ENCODE assay signal across 10 cellular contexts in genomic region chr10:113060221-113061053, GRCh38.
DNase-seq lines count a peak whose midpoint lies in the region; ATAC-seq, FAIRE-seq and TF ChIP-seq lines count a peak whose summit lies in the region.
"Had no signal": no experiment of that assay in that cellular context is flagged by ENCODE, and none has a peak within 500 bp of the region (broad histone marks: within the 10 kb centered on the region; RNA-seq: fewer than 3 reads in every experiment).

No MANE protein-coding gene starts in this region.

- no TSS peak for BruUV-seq in PC-3 (replicated peaks; lab: Mats Ljungman, UMichigan)

- no peaks in the 10 kb centered on the region for H3F3A ChIP-seq in PC-3 (ENCODE audit: low read length, unreplicated experiment)

- H3K36me3 ChIP-seq in HUES6 (ENCODE audit: control insufficient read depth, insufficient read depth, low read length) (0 out of 2 replicates have a peak, but pooled peaks cover 3% of the 10 kb centered on the region), adipocyte (ENCODE audit: control insufficient read depth, insufficient read depth, low read length, severe bottlenecking) (no peaks in the 10 kb centered on the region), small intestine (ENCODE audit: control insufficient read depth in 2 of 2, insufficient read depth in 2 of 2, low read length in 2 of 2) (no peaks in the 10 kb centered on the region), PC-3 (ENCODE audit: low read depth, low read length) (peaks cover 4% of the 10 kb centered on the region; the same call in 1 of the 2 replicates)

- H3K27me3 ChIP-seq in HUES6 (ENCODE audit: control insufficient read depth, insufficient read depth, low read length) (no peaks in the 10 kb centered on the region), adipocyte (replicated peaks; ENCODE audit: control insufficient read depth, insufficient read depth, low read length) (no peaks in the 10 kb centered on the region), small intestine (ENCODE audit: control insufficient read depth in 2 of 2, insufficient read depth in 2 of 2, low read length in 2 of 2) (no peaks in the 10 kb centered on the region), PC-3 (ENCODE audit: low read length) (no peaks in the 10 kb centered on the region)

- no peak for FAIRE-seq in small intestine (lab: Jason Lieb, UNC)
- no peak for FAIRE-seq in GM12891 (lab: Jason Lieb, UNC)
- FAIRE-seq in HTR-8/SVneo (lab: Jason Lieb, UNC), result no peak

- H3K9ac ChIP-seq in HUES6 (ENCODE audit: low read length) (peak overlapping the region; percentile 43), adipocyte (ENCODE audit: low read length) (peak overlapping the region; percentile 91), PC-3 (ENCODE audit: low read length) (no peak overlapping the region)

- no peak for ATAC-seq in PC-3

- peak; percentile 24 for DNase-seq in adipocyte (ENCODE audit: low read depth)
- peak; percentile 70 for DNase-seq in inferior parietal cortex (ENCODE audit: extremely low spot score)
- DNase-seq in small intestine, result peak; percentile 72
- no peak for DNase-seq in GM12891 (ENCODE audit: insufficient read length, low spot score)
- DNase-seq in NCI-H774 (lab: John Stamatoyannopoulos, UW), result no peak
- DNase-seq in HTR-8/SVneo (ENCODE audit: insufficient read length, low spot score), result no peak
- DNase-seq in PC-3, result no peak
- DNase-seq: H7, NCI-H1930 had no signal

- 13 to 32% (median 21%) methylated on average over 15 of the region's 15 CpGs for WGBS in small intestine, 3 donors

- no peaks in the 10 kb centered on the region for H3K9me2 ChIP-seq in PC-3 (replicated peaks; ENCODE audit: low read length)

- H3K27ac ChIP-seq in HUES6 (ENCODE audit: low read depth, low read length) (peak overlapping the region; percentile 37; the same call in 1 of the 2 replicates), small intestine (ENCODE audit: low read depth in 1 of 2, low read length in 1 of 2) (peak overlapping the region; percentile 78 to 80), PC-3 (ENCODE audit: low read length) (no peak overlapping the region)

- peaks cover 77% of the 10 kb centered on the region for H3K79me2 ChIP-seq in PC-3 (ENCODE audit: low read length)

- no peak overlapping the region for H3K4me3 ChIP-seq in HUES6 (ENCODE audit: low read depth, low read length)
- H3K4me3 ChIP-seq in adipocyte (ENCODE audit: low read length), result peak overlapping the region; percentile 74
- peak overlapping the region in 1 of 2 donors; percentile 12 for H3K4me3 ChIP-seq in small intestine (ENCODE audit: low read depth in 1 of 2, low read length in 2 of 2)
- no peak overlapping the region for H3K4me3 ChIP-seq in PC-3 (ENCODE audit: low read length)

- H3K9me3 ChIP-seq in HUES6 (ENCODE audit: control insufficient read depth, insufficient read depth, low read depth, low read length) (no peaks in the 10 kb centered on the region), adipocyte (ENCODE audit: control insufficient read depth, low read length) (no peaks in the 10 kb centered on the region), small intestine (ENCODE audit: control insufficient read depth, low read depth) (no peaks in the 10 kb centered on the region), PC-3 (ENCODE audit: low read length) (no peaks in the 10 kb centered on the region)

- H3K4me1 ChIP-seq in HUES6 (ENCODE audit: control insufficient read depth, insufficient read depth, low read length) (peaks cover 87% of the 10 kb centered on the region), adipocyte (ENCODE audit: control insufficient read depth, insufficient read depth, low read length) (peaks cover 85% of the 10 kb centered on the region), small intestine (ENCODE audit: control insufficient read depth in 2 of 2, insufficient read depth in 1 of 2, low read depth in 1 of 2, low read length in 1 of 2) (peaks cover 11 to 50% of the 10 kb centered on the region in 2 donors), PC-3 (ENCODE audit: insufficient read depth, low read length) (no peaks in the 10 kb centered on the region; the same call in 1 of the 2 replicates)

- intact Hi-C loops in PC-3 (cut with micrococcal nuclease), result no loop called here

- POLR2A ChIA-PET in PC-3 (lab: Charles Lee; ENCODE audit: unreplicated experiment), result no interaction called here

- CTCF ChIA-PET in PC-3 (lab: Charles Lee), result no interaction called here

- no peak overlapping the region for H2AFZ ChIP-seq in PC-3 (ENCODE audit: low read length)

- no peak overlapping the region for H3K4me2 ChIP-seq in PC-3 (ENCODE audit: low read length)

- no peak for TF ChIP-seq CTCF in PC-3 (conservative IDR thresholded peaks at IDR 0.05; ENCODE audit: low read depth, low read length)

- H4K20me1 ChIP-seq in PC-3 (ENCODE audit: low read length), result 0 out of 2 replicates have a peak, but pooled peaks cover 4% of the 10 kb centered on the region

- TF ChIP-seq POLR2A in GM12891 (IDR thresholded peaks at IDR 0.05; ENCODE audit: low read depth, low read length), result no peak

TF ChIP-seq in GM12891, 5 proteins besides CTCF, POLR2A, EP300 and RAD21:
- no peak for TF ChIP-seq POU2F2 (IDR thresholded peaks at IDR 0.05; ENCODE audit: low read depth, low read length)

Comparison
In these comparisons a context has a peak if more than half of its experiments do, and no peak if none do; other contexts are left out.
1. DNase-seq: peak in adipocyte (single experiment), inferior parietal cortex (single experiment) and small intestine (single experiment); none in GM12891 (single experiment), NCI-H774 (single experiment), HTR-8/SVneo (single experiment) and PC-3 (single experiment).